Comparison of ENCODE assay signal across 8 cellular contexts in genomic region chr13:113209880-113210421, GRCh38. TPM values are rescaled to one million over a fixed set of nuclear protein-coding genes. Genes with fewer than 3 reads are reported as not detected.
DNase-seq lines count a peak whose midpoint lies in the region; ATAC-seq, FAIRE-seq and TF ChIP-seq lines count a peak whose summit lies in the region.

No MANE protein-coding gene starts in this region.

- peak overlapping the region; percentile 84 for H3K27ac Mint-ChIP-seq in activated B cell treated with CpG ODN at 0.5 μM for 24 hours

- peak overlapping the region; percentile 91 for H3K4me3 ChIP-seq in NB4 (ENCODE audit: low read depth, low read length)

- no peak for FAIRE-seq in D721Med (lab: Jason Lieb, UNC)

- peaks cover 52% of the 10 kb centered on the region for H3K4me1 Mint-ChIP-seq in activated B cell treated with CpG ODN at 0.5 μM for 24 hours

- ATAC-seq in HG02571 (IDR thresholded peaks at IDR 0.05; ENCODE audit: unreplicated experiment) (peak; percentile 37), activated B cell treated with CpG ODN at 0.5 μM for 24 hours (ENCODE audit: low read depth) (peak; percentile 42), left colon (peak; percentile 53)

- peak overlapping the region; percentile 85 for H3K4me3 Mint-ChIP-seq in activated B cell treated with CpG ODN at 0.5 μM for 24 hours

- H3K9me3 Mint-ChIP-seq in activated B cell treated with CpG ODN at 0.5 μM for 24 hours = no peaks in the 10 kb centered on the region

- POLR2A ChIA-PET in activated B cell treated with CpG ODN at 0.5 μM for 24 hours (lab: Charles Lee) = interaction anchor here (0.6 to 2.6 kb wide), 12 partner anchors 14 to 1103 kb away, joined by 3 to 40 read pairs (median 4); partner anchors contain the start of genes DCUN1D2, LAMP1 and UPF3A

- intact Hi-C loops in activated B cell treated with CpG ODN at 0.5 μM for 24 hours (cut with micrococcal nuclease) = loop anchor here (1.0 to 5.0 kb wide), 7 partner anchors 87 to 621 kb away; partner anchors contain the start of genes ADPRHL1, DCUN1D2, LAMP1 and MCF2L
- intact Hi-C loops in left colon (cut with DNase I, micrococcal nuclease) = no loop called here

- TF ChIP-seq POLR2A in GM15510 (IDR thresholded peaks at IDR 0.05; ENCODE audit: borderline replicate concordance, extremely low read depth, insufficient read length) = peak; percentile 3
- TF ChIP-seq POLR2A in NB4 (IDR thresholded peaks at IDR 0.05; ENCODE audit: extremely low read depth, insufficient read length) = peak; percentile 8

- CTCF ChIA-PET in activated B cell treated with CpG ODN at 0.5 μM for 24 hours (lab: Charles Lee) = interaction anchor here (1.0 to 2.4 kb wide), 3 partner anchors 29 to 267 kb away, joined by 4 to 7 read pairs (median 5); partner anchors contain the start of gene LAMP1

- DNase-seq in NB4 (ENCODE audit: low read depth) (peak; percentile 77), activated B cell treated with CpG ODN at 0.5 μM for 24 hours (peak; percentile 65), left colon (peak; percentile 71 to 77), D721Med (ENCODE audit: insufficient read length, low spot score) (no peak)
- DNase-seq in central memory CD4-positive, alpha-beta T cell = peak; percentile 87
- DNase-seq in stimulated activated CD4-positive, alpha-beta T cell treated with anti-CD3 and anti-CD28 coated beads, Interleukin-2, amount 100 ng/mL, for 24 hours = peak; percentile 69 to 70

- H3K36me3 Mint-ChIP-seq in activated B cell treated with CpG ODN at 0.5 μM for 24 hours (ENCODE audit: low read depth) = peaks cover 38% of the 10 kb centered on the region

- TF ChIP-seq CTCF in NB4 (IDR thresholded peaks at IDR 0.05; ENCODE audit: low read depth, low read length) (no peak), activated B cell treated with CpG ODN at 0.5 μM for 24 hours (IDR thresholded peaks at IDR 0.05) (no peak), D721Med (IDR thresholded peaks at IDR 0.05; ENCODE audit: insufficient read depth, missing control alignments) (no peak)

- no peaks in the 10 kb centered on the region for H3K27me3 Mint-ChIP-seq in activated B cell treated with CpG ODN at 0.5 μM for 24 hours

RNA-seq across cellular contexts. Expression of gene CUL4A, which starts 0.5 kb away (rescaled TPM):
- total RNA-seq in activated B cell treated with CpG ODN at 0.5 μM for 24 hours (65.9 and 77.2 TPM in 2 replicates), left colon (10 to 100 TPM; 53.2 to 63.0 TPM)

RNA-seq across cellular contexts. Expression of gene PCID2, which starts 1.5 kb away (rescaled TPM):
- 35.6 and 43.1 TPM in 2 replicates for total RNA-seq in activated B cell treated with CpG ODN at 0.5 μM for 24 hours
- total RNA-seq in left colon = 10 to 100 TPM; 23.3 to 26.3 TPM

RNA-seq across cellular contexts. Expression of gene PROZ, which starts 51.5 kb away (rescaled TPM):
- total RNA-seq in activated B cell treated with CpG ODN at 0.5 μM for 24 hours (not detected in 2 replicates), left colon (not detected)
